ENCODE assay signal across 15 cellular contexts in the genomic region with DNA sequence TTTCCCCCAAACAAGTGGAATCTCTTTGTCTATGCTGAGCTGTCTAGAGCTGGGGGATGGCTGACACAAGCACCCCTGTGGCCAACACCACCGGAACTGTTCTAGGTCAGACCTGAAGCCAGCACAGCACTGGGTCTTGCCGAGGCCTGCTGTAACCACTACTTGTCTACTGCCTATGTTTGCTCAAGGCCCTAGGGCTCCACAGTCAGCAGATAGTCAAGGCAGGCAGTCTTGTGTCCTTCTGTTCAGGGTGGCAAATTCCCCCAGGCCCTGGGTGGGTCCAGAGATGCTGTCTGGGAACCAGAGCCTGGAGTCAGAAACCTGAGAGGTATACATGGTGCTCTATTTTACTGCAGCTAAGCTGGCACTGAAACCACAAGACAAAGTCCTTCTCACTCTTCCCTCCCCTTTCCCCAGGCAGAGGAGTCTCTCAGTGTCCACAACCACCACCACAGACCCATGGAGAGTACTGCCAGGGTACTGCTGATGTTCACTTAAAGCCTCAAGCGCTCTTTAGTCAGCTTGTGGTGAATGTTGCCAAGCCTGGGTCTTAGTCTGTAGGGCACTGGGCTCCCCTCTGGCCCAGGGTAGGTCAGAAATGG.
DNase-seq lines count a peak whose midpoint lies in the region; ATAC-seq and TF ChIP-seq lines count a peak whose summit lies in the region.
"Had no signal": no experiment of that assay in that cellular context is flagged by ENCODE, and none has a peak within 500 bp of the region (broad histone marks: within the 10 kb centered on the region; RNA-seq: fewer than 3 reads in every experiment).

No MANE protein-coding gene starts in this region.

- CTCF ChIA-PET in mammary epithelial cell (lab: Charles Lee; ENCODE audit: low non-redundant PET), result no interaction called here
- CTCF ChIA-PET in MCF 10A (lab: Yijun Ruan, JAX), result interaction anchor here (0.6 kb wide), 1 partner anchor 341 kb away, joined by 3 read pairs; no protein-coding TSS in a partner anchor
- CTCF ChIA-PET in activated CD8-positive, alpha-beta memory T cell treated with anti-CD3 and anti-CD28 coated beads, Interleukin-2, amount 10 ng/mL, durations not matched to agents 7 days and 5 days (lab: Charles Lee), result no interaction called here

- H3K4me3 Mint-ChIP-seq in MCF 10A (ENCODE audit: unreplicated experiment) (no peak overlapping the region), natural killer cell (no peak overlapping the region)
- H3K4me3 Mint-ChIP-seq in activated CD8-positive, alpha-beta memory T cell treated with anti-CD3 and anti-CD28 coated beads, Interleukin-2, amount 10 ng/mL, durations not matched to agents 7 days and 5 days, result no peak overlapping the region
- H3K4me3 Mint-ChIP-seq: GM23338, IgD-negative memory B cell had no signal

- H3K4me3 ChIP-seq in mammary epithelial cell (replicated peaks in 1 of 3; ENCODE audit: insufficient read depth in 1 of 3, low read depth in 2 of 3, low read length in 3 of 3) (no peak overlapping the region), epithelial cell of esophagus (ENCODE audit: low read length) (no peak overlapping the region), BE2C (ENCODE audit: low read depth, low read length) (no peak overlapping the region)
- H3K4me3 ChIP-seq: BLaER1, GM12878, GM23338, HAP-1 had no signal

- H3K4me1 ChIP-seq in mammary epithelial cell (ENCODE audit: insufficient read depth, low read length) (no peaks in the 10 kb centered on the region), BE2C (no peaks in the 10 kb centered on the region)
- H3K4me1 ChIP-seq: BLaER1 had no signal

- H3K36me3 ChIP-seq in mammary epithelial cell (ENCODE audit: insufficient read depth, low read length) (no peaks in the 10 kb centered on the region), BE2C (no peaks in the 10 kb centered on the region)

- in situ Hi-C loops in mammary epithelial cell (cut with MboI; ENCODE audit: low sequenced_read_pairs in 2 of 2), result no loop called here

- H3K36me3 Mint-ChIP-seq in MCF 10A (ENCODE audit: insufficient read depth, unreplicated experiment), result peaks cover 6% of the 10 kb centered on the region
- peaks cover 35% of the 10 kb centered on the region for H3K36me3 Mint-ChIP-seq in natural killer cell
- H3K36me3 Mint-ChIP-seq in activated CD8-positive, alpha-beta memory T cell treated with anti-CD3 and anti-CD28 coated beads, Interleukin-2, amount 10 ng/mL, durations not matched to agents 7 days and 5 days, result peaks cover 42% of the 10 kb centered on the region

- peaks cover 6% of the 10 kb centered on the region for H3K9me3 Mint-ChIP-seq in MCF 10A (ENCODE audit: unreplicated experiment)
- peaks cover 7 to 17% of the 10 kb centered on the region in 2 donors for H3K9me3 Mint-ChIP-seq in natural killer cell
- H3K9me3 Mint-ChIP-seq in activated CD8-positive, alpha-beta memory T cell treated with anti-CD3 and anti-CD28 coated beads, Interleukin-2, amount 10 ng/mL, durations not matched to agents 7 days and 5 days (ENCODE audit: low read depth), result peaks cover 12% of the 10 kb centered on the region
- H3K9me3 Mint-ChIP-seq: GM23338 had no signal

- intact Hi-C loops in mammary epithelial cell (cut with micrococcal nuclease) (no loop called here), MCF 10A (cut with micrococcal nuclease) (no loop called here), natural killer cell (cut with micrococcal nuclease) (no loop called here)

- no peaks in the 10 kb centered on the region for H3K27me3 ChIP-seq in mammary epithelial cell (ENCODE audit: insufficient read depth, low read length)
- H3K27me3 ChIP-seq in BE2C, result no peaks in the 10 kb centered on the region
- H3K27me3 ChIP-seq: BLaER1 had no signal

- BruUV-seq in mammary epithelial cell (replicated peaks; lab: Mats Ljungman, UMichigan) (no TSS peak), MCF 10A (replicated peaks; lab: Mats Ljungman, UMichigan) (no TSS peak)

- H2AFZ ChIP-seq in mammary epithelial cell (ENCODE audit: low read depth, low read length), result no peak overlapping the region
- H2AFZ ChIP-seq: GM23338 had no signal

- H3K9me3 ChIP-seq in mammary epithelial cell (replicated peaks; ENCODE audit: insufficient read depth, low read length) (no peaks in the 10 kb centered on the region), BE2C (no peaks in the 10 kb centered on the region)

- dilution Hi-C loops in mammary epithelial cell (cut with HindIII; ENCODE audit: low sequenced_read_pairs), result no loop called here

- no peaks in the 10 kb centered on the region for H3K4me1 Mint-ChIP-seq in MCF 10A (ENCODE audit: insufficient read depth, unreplicated experiment)
- H3K4me1 Mint-ChIP-seq in natural killer cell, result peaks cover 26 to 49% of the 10 kb centered on the region in 2 donors
- H3K4me1 Mint-ChIP-seq in activated CD8-positive, alpha-beta memory T cell treated with anti-CD3 and anti-CD28 coated beads, Interleukin-2, amount 10 ng/mL, durations not matched to agents 7 days and 5 days, result no peaks in the 10 kb centered on the region

- 96% methylated on average over 3 of the region's 3 CpGs for WGBS in mammary epithelial cell (ENCODE audit: low coverage, missing lambda C conversion rate)

- peaks cover 61% of the 10 kb centered on the region for H3K79me2 ChIP-seq in mammary epithelial cell (ENCODE audit: insufficient read depth, low read length)

- peak in 2 of 3 donors; percentile 41 to 48 for ATAC-seq in natural killer cell
- ATAC-seq in activated CD8-positive, alpha-beta memory T cell treated with anti-CD3 and anti-CD28 coated beads, Interleukin-2, amount 10 ng/mL, durations not matched to agents 7 days and 5 days, result no peak
- ATAC-seq: GM12878, GM23338 had no signal

- POLR2A ChIA-PET in MCF 10A (lab: Yijun Ruan, JAX), result no interaction called here

- no peak for TF ChIP-seq CTCF in mammary epithelial cell (conservative IDR thresholded peaks at IDR 0.05 in 1 of 2, IDR thresholded peaks at IDR 0.05 in 1 of 2; ENCODE audit: extremely low read depth in 1 of 2, insufficient read depth in 1 of 2, low read depth in 1 of 2, low read length in 2 of 2)
- TF ChIP-seq CTCF in MCF 10A (IDR thresholded peaks at IDR 0.05; ENCODE audit: unreplicated experiment), result no peak
- TF ChIP-seq CTCF in epithelial cell of esophagus (IDR thresholded peaks at IDR 0.05; ENCODE audit: insufficient read depth, low read depth, low read length, missing control alignments), result no peak
- TF ChIP-seq CTCF in natural killer cell (IDR thresholded peaks at IDR 0.05), result no peak
- TF ChIP-seq CTCF in BE2C (IDR thresholded peaks at IDR 0.05; ENCODE audit: low read depth, low read length), result no peak

- H4K20me1 ChIP-seq in mammary epithelial cell (ENCODE audit: insufficient read depth, low read length), result no peaks in the 10 kb centered on the region
- H4K20me1 ChIP-seq: BLaER1 had no signal

- no peak overlapping the region for H3K9ac ChIP-seq in mammary epithelial cell (ENCODE audit: insufficient read depth, low read length)
- H3K9ac ChIP-seq: BLaER1 had no signal

- H3K27ac Mint-ChIP-seq in MCF 10A (ENCODE audit: low read depth, unreplicated experiment) (no peak overlapping the region), natural killer cell (no peak overlapping the region)
- no peak overlapping the region for H3K27ac Mint-ChIP-seq in activated CD8-positive, alpha-beta memory T cell treated with anti-CD3 and anti-CD28 coated beads, Interleukin-2, amount 10 ng/mL, durations not matched to agents 7 days and 5 days

- no peak overlapping the region for H3K4me2 ChIP-seq in mammary epithelial cell (ENCODE audit: insufficient read depth, low read depth, low read length)
- H3K4me2 ChIP-seq: BLaER1, GM23338 had no signal

- H3K27me3 Mint-ChIP-seq in MCF 10A (ENCODE audit: insufficient read depth, unreplicated experiment) (no peaks in the 10 kb centered on the region), natural killer cell (ENCODE audit: low read depth in 2 of 2) (no peaks in the 10 kb centered on the region)
- no peaks in the 10 kb centered on the region for H3K27me3 Mint-ChIP-seq in activated CD8-positive, alpha-beta memory T cell treated with anti-CD3 and anti-CD28 coated beads, Interleukin-2, amount 10 ng/mL, durations not matched to agents 7 days and 5 days
- H3K27me3 Mint-ChIP-seq: CD8-positive, alpha-beta memory T cell; IgD-negative memory B cell had no signal

- peak; percentile 30 for DNase-seq in mammary epithelial cell
- no peak for DNase-seq in MCF 10A (ENCODE audit: unreplicated experiment)
- DNase-seq in epithelial cell of esophagus (ENCODE audit: low read depth), result peak; percentile 56
- no peak for DNase-seq in natural killer cell
- no peak for DNase-seq in activated CD8-positive, alpha-beta memory T cell treated with anti-CD3 and anti-CD28 coated beads, Interleukin-2, amount 10 ng/mL, durations not matched to agents 7 days and 5 days
- DNase-seq in BE2C, result no peak
- DNase-seq in occipital lobe (lab: John Stamatoyannopoulos, UW), result no peak
- DNase-seq: CD8-positive, alpha-beta memory T cell; DMS53 had no signal

- no peak overlapping the region for H3K27ac ChIP-seq in mammary epithelial cell (ENCODE audit: insufficient read depth, low read depth, low read length)
- H3K27ac ChIP-seq: 22Rv1, BLaER1 had no signal

Comparison
In these comparisons a context has a peak if more than half of its experiments do, and no peak if none do; other contexts are left out.
1. DNase-seq: peak in mammary epithelial cell (single experiment) and epithelial cell of esophagus (single experiment); none in MCF 10A (single experiment), natural killer cell (single experiment), activated CD8-positive, alpha-beta memory T cell treated with anti-CD3 and anti-CD28 coated beads, Interleukin-2, amount 10 ng/mL, durations not matched to agents 7 days and 5 days (single experiment), BE2C (single experiment) and occipital lobe (single experiment).